In the genomic region with DNA sequence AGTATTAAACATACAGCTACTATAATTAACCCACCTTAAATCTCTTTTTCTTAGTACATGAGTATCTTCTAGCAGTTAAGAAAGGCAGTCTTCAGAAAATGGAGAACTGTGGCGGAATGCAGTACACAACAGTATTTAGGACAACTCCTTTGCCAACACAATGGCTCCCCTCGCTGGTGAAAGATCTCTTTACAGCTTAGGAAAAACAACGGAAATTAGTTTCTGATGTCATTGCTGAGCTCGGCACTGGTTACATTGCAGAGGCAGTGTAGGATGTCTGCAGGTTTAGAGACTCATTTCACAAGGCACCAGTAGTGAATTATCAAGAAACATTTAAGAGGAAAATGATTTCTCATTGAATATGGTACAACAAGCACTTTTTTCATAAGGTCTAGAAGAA, we compare ENCODE assay signal across 8 cellular contexts. TPM values are rescaled to one million over a fixed set of nuclear protein-coding genes. Genes with fewer than 3 reads are reported as not detected.
DNase-seq lines count a peak whose midpoint lies in the region; ATAC-seq lines count a peak whose summit lies in the region.

No MANE protein-coding gene starts in this region.

- peak; percentile 58 for ATAC-seq in stimulated activated effector memory CD8-positive, alpha-beta T cell treated with anti-CD3 and anti-CD28 coated beads, Interleukin-12 subunit alpha, Interleukin-12 subunit beta, amount 100 ng/mL, for 72 hours
- ATAC-seq in GM18858 (IDR thresholded peaks at IDR 0.05; ENCODE audit: unreplicated experiment) = no peak

- no peaks in the 10 kb centered on the region for H3K27me3 Mint-ChIP-seq in activated naive CD4-positive, alpha-beta T cell treated with anti-CD3 and anti-CD28 coated beads for 36 hours (ENCODE audit: low read depth)
- no peaks in the 10 kb centered on the region for H3K27me3 Mint-ChIP-seq in activated naive CD4-positive, alpha-beta T cell treated with anti-CD3 and anti-CD28 coated beads, Interleukin-2, amount 50 U/mL, for 24 hours

- peak; percentile 70 for DNase-seq in activated naive CD4-positive, alpha-beta T cell treated with anti-CD3 and anti-CD28 coated beads for 36 hours
- DNase-seq in activated naive CD4-positive, alpha-beta T cell (lab: John Stamatoyannopoulos, UW) = no peak
- DNase-seq in NCI-H146 treated with DMSO at 0.1 percent for 48 hours (lab: John Stamatoyannopoulos, UW; ENCODE audit: unreplicated experiment) = peak; percentile 4
- DNase-seq in hepatic stellate cell (ENCODE audit: low spot score) = peak; percentile 46
- no peak for DNase-seq in stimulated activated effector memory CD8-positive, alpha-beta T cell treated with anti-CD3 and anti-CD28 coated beads, Interleukin-12 subunit alpha, Interleukin-12 subunit beta, amount 100 ng/mL, for 72 hours (ENCODE audit: low spot score in 2 of 2)
- no peak for DNase-seq in HK-2 (ENCODE audit: unreplicated experiment)

- intact Hi-C loops in activated naive CD4-positive, alpha-beta T cell treated with anti-CD3 and anti-CD28 coated beads for 36 hours (cut with micrococcal nuclease) = loop anchor here (1.0 to 5.0 kb wide), 6 partner anchors 43 to 1148 kb away; partner anchors contain the start of genes C10orf143, GLRX3 and MGMT

- CTCF ChIA-PET in activated naive CD4-positive, alpha-beta T cell treated with anti-CD3 and anti-CD28 coated beads for 36 hours (lab: Charles Lee) = interaction anchor here (0.5 to 1.6 kb wide), 5 partner anchors 15 to 843 kb away, joined by 3 to 6 read pairs (median 4); no protein-coding TSS in a partner anchor

- no peaks in the 10 kb centered on the region for H3K9me3 Mint-ChIP-seq in activated naive CD4-positive, alpha-beta T cell treated with anti-CD3 and anti-CD28 coated beads for 36 hours
- no peaks in the 10 kb centered on the region for H3K9me3 Mint-ChIP-seq in activated naive CD4-positive, alpha-beta T cell treated with anti-CD3 and anti-CD28 coated beads, Interleukin-2, amount 50 U/mL, for 24 hours
- no peaks in the 10 kb centered on the region for H3K9me3 Mint-ChIP-seq in stimulated activated effector memory CD8-positive, alpha-beta T cell treated with anti-CD3 and anti-CD28 coated beads, Interleukin-12 subunit alpha, Interleukin-12 subunit beta, amount 100 ng/mL, for 72 hours

- no peak overlapping the region for H3K27ac Mint-ChIP-seq in activated naive CD4-positive, alpha-beta T cell treated with anti-CD3 and anti-CD28 coated beads for 36 hours
- peak overlapping the region; percentile 51 for H3K27ac Mint-ChIP-seq in activated naive CD4-positive, alpha-beta T cell treated with anti-CD3 and anti-CD28 coated beads, Interleukin-2, amount 50 U/mL, for 24 hours
- peak overlapping the region; percentile 40 for H3K27ac Mint-ChIP-seq in stimulated activated effector memory CD8-positive, alpha-beta T cell treated with anti-CD3 and anti-CD28 coated beads, Interleukin-12 subunit alpha, Interleukin-12 subunit beta, amount 100 ng/mL, for 72 hours

- H3K4me3 Mint-ChIP-seq in activated naive CD4-positive, alpha-beta T cell treated with anti-CD3 and anti-CD28 coated beads for 36 hours = no peak overlapping the region
- H3K4me3 Mint-ChIP-seq in activated naive CD4-positive, alpha-beta T cell treated with anti-CD3 and anti-CD28 coated beads, Interleukin-2, amount 50 U/mL, for 24 hours = no peak overlapping the region
- no peak overlapping the region for H3K4me3 Mint-ChIP-seq in stimulated activated effector memory CD8-positive, alpha-beta T cell treated with anti-CD3 and anti-CD28 coated beads, Interleukin-12 subunit alpha, Interleukin-12 subunit beta, amount 100 ng/mL, for 72 hours

- H3K36me3 Mint-ChIP-seq in activated naive CD4-positive, alpha-beta T cell treated with anti-CD3 and anti-CD28 coated beads for 36 hours (ENCODE audit: low read depth) = peaks cover 22% of the 10 kb centered on the region
- H3K36me3 Mint-ChIP-seq in activated naive CD4-positive, alpha-beta T cell treated with anti-CD3 and anti-CD28 coated beads, Interleukin-2, amount 50 U/mL, for 24 hours = peaks cover 11% of the 10 kb centered on the region
- peaks cover 89% of the 10 kb centered on the region for H3K36me3 Mint-ChIP-seq in stimulated activated effector memory CD8-positive, alpha-beta T cell treated with anti-CD3 and anti-CD28 coated beads, Interleukin-12 subunit alpha, Interleukin-12 subunit beta, amount 100 ng/mL, for 72 hours

- peaks cover 5% of the 10 kb centered on the region for H3K4me1 Mint-ChIP-seq in activated naive CD4-positive, alpha-beta T cell treated with anti-CD3 and anti-CD28 coated beads for 36 hours (ENCODE audit: low read depth)
- peaks cover 14% of the 10 kb centered on the region for H3K4me1 Mint-ChIP-seq in activated naive CD4-positive, alpha-beta T cell treated with anti-CD3 and anti-CD28 coated beads, Interleukin-2, amount 50 U/mL, for 24 hours
- no peaks in the 10 kb centered on the region for H3K4me1 Mint-ChIP-seq in stimulated activated effector memory CD8-positive, alpha-beta T cell treated with anti-CD3 and anti-CD28 coated beads, Interleukin-12 subunit alpha, Interleukin-12 subunit beta, amount 100 ng/mL, for 72 hours

RNA-seq across cellular contexts. Expression of gene GLRX3, which starts 43.4 kb away (rescaled TPM):
- 10 to 100 TPM; 86.2 to 86.5 TPM for total RNA-seq in activated naive CD4-positive, alpha-beta T cell treated with anti-CD3 and anti-CD28 coated beads for 36 hours

Comparison
In these comparisons a context has a peak if more than half of its experiments do, and no peak if none do; other contexts are left out.
1. DNase-seq: peak in activated naive CD4-positive, alpha-beta T cell treated with anti-CD3 and anti-CD28 coated beads for 36 hours (single experiment), NCI-H146 treated with DMSO at 0.1 percent for 48 hours (single experiment) and hepatic stellate cell (single experiment); none in activated naive CD4-positive, alpha-beta T cell (0 of 4), stimulated activated effector memory CD8-positive, alpha-beta T cell treated with anti-CD3 and anti-CD28 coated beads, Interleukin-12 subunit alpha, Interleukin-12 subunit beta, amount 100 ng/mL, for 72 hours (0 of 2) and HK-2 (single experiment).